ENCODE assay signal across 15 cellular contexts in the genomic region with DNA sequence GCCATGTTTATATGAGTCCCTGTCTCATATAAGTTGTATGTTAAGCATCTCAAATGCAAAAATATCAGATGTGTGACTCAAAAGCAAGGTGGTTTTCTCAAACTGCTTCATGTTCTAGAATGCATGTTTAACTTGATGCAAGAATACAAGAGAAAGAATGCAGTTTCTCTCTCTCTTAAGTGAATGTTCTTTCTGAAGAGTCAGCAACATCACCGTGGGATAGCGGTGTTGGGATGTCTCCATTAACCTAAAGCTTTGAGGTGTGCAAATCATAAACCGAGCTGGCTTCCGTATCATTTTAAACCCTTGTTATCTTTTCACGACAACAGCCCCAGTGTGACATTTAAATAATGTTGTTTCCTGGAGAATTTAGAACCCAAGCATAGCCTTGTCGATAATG. TPM values are rescaled to one million over a fixed set of nuclear protein-coding genes. Genes with fewer than 3 reads are reported as not detected.
DNase-seq lines count a peak whose midpoint lies in the region; ATAC-seq and TF ChIP-seq lines count a peak whose summit lies in the region.
"Had no signal": no experiment of that assay in that cellular context is flagged by ENCODE, and none has a peak within 500 bp of the region (broad histone marks: within the 10 kb centered on the region; RNA-seq: fewer than 3 reads in every experiment).

No MANE protein-coding gene starts in this region.

- DNase-seq in right cardiac atrium (no peak), Right ventricle myocardium inferior (ENCODE audit: missing footprints) (no peak), coronary artery (ENCODE audit: low spot score) (no peak), NCI-H1092 (lab: John Stamatoyannopoulos, UW) (no peak), NCI-H446 (lab: John Stamatoyannopoulos, UW) (no peak)
- no peak for DNase-seq in activated effector memory CD4-positive, alpha-beta T cell treated with anti-CD3 and anti-CD28 coated beads, Interleukin-2, amount 50 U/mL, for 16 hours
- DNase-seq: 8988T; AML-193; CD4-positive, alpha-beta memory T cell; DMS79; GOT3; H9 had no signal

- TF ChIP-seq CTCF in coronary artery (IDR thresholded peaks at IDR 0.05) (no peak), neural cell (IDR thresholded peaks at IDR 0.05; ENCODE audit: poor library complexity, severe bottlenecking) (no peak)

- no peak overlapping the region for H3K9ac ChIP-seq in neural cell (ENCODE audit: low read length)

- 64% methylated on average over 6 of the region's 6 CpGs for WGBS in right cardiac atrium

- no peaks in the 10 kb centered on the region for H3K79me2 ChIP-seq in neural cell (replicated peaks; ENCODE audit: insufficient read depth, low read length)

- H3K4me3 ChIP-seq in right cardiac atrium (ENCODE audit: low read length) (no peak overlapping the region), coronary artery (peak overlapping the region; percentile 15), neural cell (ENCODE audit: low read length) (no peak overlapping the region)

- H3K27ac ChIP-seq in right cardiac atrium (ENCODE audit: low read length) = peak overlapping the region; percentile 7
- H3K27ac ChIP-seq in coronary artery = peak overlapping the region in 1 of 2 donors; percentile 29
- H3K27ac ChIP-seq in neural cell (ENCODE audit: low read length) = peak overlapping the region; percentile 50
- H3K27ac ChIP-seq: C4-2B had no signal

- H3K27me3 ChIP-seq in right cardiac atrium (ENCODE audit: control insufficient read depth, insufficient read depth) = no peaks in the 10 kb centered on the region
- no peaks in the 10 kb centered on the region for H3K27me3 ChIP-seq in neural cell (ENCODE audit: insufficient read depth, low read depth, low read length)

- H3K9me2 ChIP-seq in neural cell (ENCODE audit: insufficient read depth, low read length) = no peaks in the 10 kb centered on the region

- H3K4me1 ChIP-seq in right cardiac atrium (ENCODE audit: control insufficient read depth, insufficient read depth, low read length) = peaks cover 26% of the 10 kb centered on the region

- peaks cover 3% of the 10 kb centered on the region for H3F3A ChIP-seq in neural cell (ENCODE audit: insufficient read depth, low read length, poor library complexity, severe bottlenecking)

- no peaks in the 10 kb centered on the region for H3K36me3 ChIP-seq in neural cell (ENCODE audit: insufficient read depth, low read length)

- TF ChIP-seq EP300 in neural cell (conservative IDR thresholded peaks at IDR 0.05; ENCODE audit: poor library complexity, severe bottlenecking) = no peak

- no peaks in the 10 kb centered on the region for H4K20me1 ChIP-seq in neural cell (ENCODE audit: insufficient read depth)

- intact Hi-C loops in right cardiac atrium (cut with DNase I) (no loop called here), Right ventricle myocardium inferior (cut with DNase I) (no loop called here)

- ATAC-seq in right cardiac atrium (no peak), Right ventricle myocardium inferior (no peak), HG03039 (IDR thresholded peaks at IDR 0.05; ENCODE audit: unreplicated experiment) (no peak)

- H3K9me3 ChIP-seq in right cardiac atrium (ENCODE audit: control insufficient read depth, low read length) (no peaks in the 10 kb centered on the region), neural cell (ENCODE audit: low read length) (no peaks in the 10 kb centered on the region)

- H2AFZ ChIP-seq in neural cell (ENCODE audit: low read depth, low read length) = no peak overlapping the region

- no peak for TF ChIP-seq RAD21 in neural cell (conservative IDR thresholded peaks at IDR 0.05)

- no peak overlapping the region for H3K4me2 ChIP-seq in neural cell (ENCODE audit: low read length)

TF ChIP-seq in neural cell, 6 proteins besides CTCF, POLR2A, EP300 and RAD21:
- TF ChIP-seq MXI1 (conservative IDR thresholded peaks at IDR 0.05; ENCODE audit: poor library complexity, severe bottlenecking) (no peak), TAF1 (IDR thresholded peaks at IDR 0.05; ENCODE audit: low read depth) (no peak), EZH2 (IDR thresholded peaks at IDR 0.05; ENCODE audit: borderline replicate concordance, insufficient read depth, low read length, poor library complexity, severe bottlenecking) (no peak), SMC3 (conservative IDR thresholded peaks at IDR 0.05; ENCODE audit: poor library complexity) (no peak), POLR2AphosphoS5 (IDR thresholded peaks at IDR 0.05) (no peak)
- TF ChIP-seq, protein P1, sequence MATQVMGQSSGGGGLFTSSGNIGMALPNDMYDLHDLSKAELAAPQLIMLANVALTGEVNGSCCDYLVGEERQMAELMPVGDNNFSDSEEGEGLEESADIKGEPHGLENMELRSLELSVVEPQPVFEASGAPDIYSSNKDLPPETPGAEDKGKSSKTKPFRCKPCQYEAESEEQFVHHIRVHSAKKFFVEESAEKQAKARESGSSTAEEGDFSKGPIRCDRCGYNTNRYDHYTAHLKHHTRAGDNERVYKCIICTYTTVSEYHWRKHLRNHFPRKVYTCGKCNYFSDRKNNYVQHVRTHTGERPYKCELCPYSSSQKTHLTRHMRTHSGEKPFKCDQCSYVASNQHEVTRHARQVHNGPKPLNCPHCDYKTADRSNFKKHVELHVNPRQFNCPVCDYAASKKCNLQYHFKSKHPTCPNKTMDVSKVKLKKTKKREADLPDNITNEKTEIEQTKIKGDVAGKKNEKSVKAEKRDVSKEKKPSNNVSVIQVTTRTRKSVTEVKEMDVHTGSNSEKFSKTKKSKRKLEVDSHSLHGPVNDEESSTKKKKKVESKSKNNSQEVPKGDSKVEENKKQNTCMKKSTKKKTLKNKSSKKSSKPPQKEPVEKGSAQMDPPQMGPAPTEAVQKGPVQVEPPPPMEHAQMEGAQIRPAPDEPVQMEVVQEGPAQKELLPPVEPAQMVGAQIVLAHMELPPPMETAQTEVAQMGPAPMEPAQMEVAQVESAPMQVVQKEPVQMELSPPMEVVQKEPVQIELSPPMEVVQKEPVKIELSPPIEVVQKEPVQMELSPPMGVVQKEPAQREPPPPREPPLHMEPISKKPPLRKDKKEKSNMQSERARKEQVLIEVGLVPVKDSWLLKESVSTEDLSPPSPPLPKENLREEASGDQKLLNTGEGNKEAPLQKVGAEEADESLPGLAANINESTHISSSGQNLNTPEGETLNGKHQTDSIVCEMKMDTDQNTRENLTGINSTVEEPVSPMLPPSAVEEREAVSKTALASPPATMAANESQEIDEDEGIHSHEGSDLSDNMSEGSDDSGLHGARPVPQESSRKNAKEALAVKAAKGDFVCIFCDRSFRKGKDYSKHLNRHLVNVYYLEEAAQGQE (IDR thresholded peaks at IDR 0.05; ENCODE audit: borderline replicate concordance) = no peak

RNA-seq across cellular contexts. Expression of a gene that starts 48.4 kb away (rescaled TPM):
- total RNA-seq in right cardiac atrium = 10 to 100 TPM; 10.7 to 12.0 (median 11.4) TPM
- 10.8 TPM for polyA plus RNA-seq in right cardiac atrium
- 10.1 TPM for total RNA-seq in Right ventricle myocardium inferior
- 267 and 329 TPM in 2 replicates for polyA plus RNA-seq in neural cell
- 126 and 133 TPM in 2 replicates for polyA minus RNA-seq in neural cell
